ENCODE assay signal across 2 cellular contexts in genomic region chr17:306116-306515, GRCh38.
TF ChIP-seq lines count a peak whose summit lies in the region.

No MANE protein-coding gene starts in this region.

TF ChIP-seq in HepG2, 621 proteins besides CTCF, POLR2A, EP300 and RAD21 (continues in another document):
- TF ChIP-seq TRIM24 (CRISPR knock-in tag; IDR thresholded peaks at IDR 0.05), result no peak
- TF ChIP-seq FUBP1 (CRISPR knock-in tag; IDR thresholded peaks at IDR 0.05; ENCODE audit: borderline replicate concordance), result no peak
- TF ChIP-seq HNF1B (CRISPR knock-in tag; IDR thresholded peaks at IDR 0.05), result no peak
- no peak for TF ChIP-seq PRDM10 (CRISPR knock-in tag; IDR thresholded peaks at IDR 0.05; ENCODE audit: low read depth)
- TF ChIP-seq POGZ (CRISPR knock-in tag; IDR thresholded peaks at IDR 0.05), result no peak
- TF ChIP-seq ARHGAP35 (CRISPR knock-in tag; IDR thresholded peaks at IDR 0.05; ENCODE audit: borderline replicate concordance), result no peak
- no peak for TF ChIP-seq TFAP4 (IDR thresholded peaks at IDR 0.05; ENCODE audit: borderline replicate concordance, low read depth)
- TF ChIP-seq ZNF761 (CRISPR knock-in tag; conservative IDR thresholded peaks at IDR 0.05), result no peak
- no peak for TF ChIP-seq ZNF709 (CRISPR knock-in tag; IDR thresholded peaks at IDR 0.05)
- TF ChIP-seq ZBTB43 (CRISPR knock-in tag; conservative IDR thresholded peaks at IDR 0.05), result no peak
- no peak for TF ChIP-seq ZNF629 (CRISPR knock-in tag; conservative IDR thresholded peaks at IDR 0.05)
- TF ChIP-seq MAFG (CRISPR knock-in tag; IDR thresholded peaks at IDR 0.05), result no peak
- no peak for TF ChIP-seq ZNF792 (CRISPR knock-in tag; IDR thresholded peaks at IDR 0.05)
- TF ChIP-seq ZNF275 (CRISPR knock-in tag; IDR thresholded peaks at IDR 0.05; ENCODE audit: borderline replicate concordance), result no peak
- no peak for TF ChIP-seq NFRKB (IDR thresholded peaks at IDR 0.05)
- no peak for TF ChIP-seq ZNF251 (CRISPR knock-in tag; IDR thresholded peaks at IDR 0.05)
- no peak for TF ChIP-seq ZNF274 (CRISPR knock-in tag; IDR thresholded peaks at IDR 0.05)
- no peak for TF ChIP-seq KAT8 (CRISPR knock-in tag; IDR thresholded peaks at IDR 0.05)
- TF ChIP-seq FOXP1 (IDR thresholded peaks at IDR 0.05), result no peak
- TF ChIP-seq FOXP1 (CRISPR knock-in tag; IDR thresholded peaks at IDR 0.05), result no peak

TF ChIP-seq in H1, 55 proteins besides CTCF, POLR2A, EP300 and RAD21:
- TF ChIP-seq KDM1A (IDR thresholded peaks at IDR 0.05; ENCODE audit: borderline replicate concordance, low read length), result no peak
- no peak for TF ChIP-seq CHD7 (IDR thresholded peaks at IDR 0.05; ENCODE audit: insufficient replicate concordance, low read length)
- TF ChIP-seq RXRA (IDR thresholded peaks at IDR 0.05; ENCODE audit: insufficient read depth, low read depth, low read length), result no peak
- TF ChIP-seq MAFK (IDR thresholded peaks at IDR 0.05; ENCODE audit: low read depth, low read length), result no peak
- TF ChIP-seq BRCA1 (IDR thresholded peaks at IDR 0.05; ENCODE audit: low read depth, low read length), result no peak
- TF ChIP-seq RNF2 (IDR thresholded peaks at IDR 0.05; ENCODE audit: borderline replicate concordance, low read depth, low read length, missing control alignments, poor library complexity, severe bottlenecking), result no peak
- no peak for TF ChIP-seq E2F6 (IDR thresholded peaks at IDR 0.05)
- TF ChIP-seq SIN3A (conservative IDR thresholded peaks at IDR 0.05 in 1 of 2, IDR thresholded peaks at IDR 0.05 in 1 of 2; ENCODE audit: low read depth in 1 of 2, low read length in 2 of 2), result no peak
- TF ChIP-seq RFX5 (IDR thresholded peaks at IDR 0.05; ENCODE audit: borderline replicate concordance, low read depth, low read length), result no peak
